Comparison of ENCODE assay signal across 11 cellular contexts in the genomic region with DNA sequence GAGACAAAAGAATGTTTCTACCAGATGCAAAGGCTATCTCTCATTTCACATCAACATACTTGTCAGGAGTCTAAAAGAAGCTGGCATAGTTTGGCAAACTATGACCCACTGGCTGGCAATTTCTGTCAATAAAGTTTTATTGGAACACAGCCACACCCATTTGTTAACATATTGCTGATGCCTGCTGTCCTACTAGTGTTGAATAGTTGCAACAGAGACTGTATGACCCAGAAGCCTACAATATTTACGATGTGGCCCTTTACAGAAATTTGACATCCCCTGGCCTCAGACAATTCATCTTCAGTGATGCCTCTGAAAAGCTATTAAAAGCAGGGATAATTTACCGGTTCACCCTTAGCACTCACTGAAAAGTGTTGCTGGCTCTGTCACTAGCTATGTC.
DNase-seq lines count a peak whose midpoint lies in the region; TF ChIP-seq lines count a peak whose summit lies in the region.
"Had no signal": no experiment of that assay in that cellular context is flagged by ENCODE, and none has a peak within 500 bp of the region (broad histone marks: within the 10 kb centered on the region; RNA-seq: fewer than 3 reads in every experiment).

No MANE protein-coding gene starts in this region.

- H3K4me3 ChIP-seq in A673 (ENCODE audit: low read depth, low read length, poor library complexity, severe bottlenecking) (no peak overlapping the region), ovary (peak overlapping the region; percentile 32)
- H3K4me3 ChIP-seq in effector memory CD4-positive, alpha-beta T cell (ENCODE audit: insufficient read depth, low read depth, low read length, poor library complexity, severe bottlenecking) = no peak overlapping the region

- H3K27ac ChIP-seq in A673 (ENCODE audit: low read depth, low read length, poor library complexity, severe bottlenecking) (peak overlapping the region; percentile 51), ovary (peak overlapping the region; percentile 63 to 84)
- H3K27ac ChIP-seq in effector memory CD4-positive, alpha-beta T cell (ENCODE audit: insufficient read depth, low read length, poor library complexity, severe bottlenecking) = peak overlapping the region; percentile 8

- POLR2A ChIA-PET in A673 (lab: Charles Lee; ENCODE audit: low non-redundant PET) = no interaction called here

- no TSS peak for BruUV-seq in A673 (replicated peaks; lab: Mats Ljungman, UMichigan)

- DNase-seq in A673 (ENCODE audit: low spot score) (no peak), HCEC 1CT (peak; percentile 25), ovary (no peak), GM19238 (ENCODE audit: insufficient read length, low spot score) (no peak), COR-L47 (lab: John Stamatoyannopoulos, UW) (no peak), NCI-H1417 treated with DMSO at 0.1 percent for 48 hours (lab: John Stamatoyannopoulos, UW) (no peak), NCI-H524 treated with DMSO at 0.1 percent for 48 hours (lab: John Stamatoyannopoulos, UW) (no peak)
- DNase-seq in effector memory CD4-positive, alpha-beta T cell = no peak
- DNase-seq: activated effector memory CD4-positive, alpha-beta T cell treated with anti-CD3 and anti-CD28 coated beads, Interleukin-2, amount 50 U/mL, for 16 hours; H7; NCI-H2081 had no signal

- H3K27me3 ChIP-seq in A673 (replicated peaks; ENCODE audit: insufficient read depth, low read depth, low read length, poor library complexity) (no peaks in the 10 kb centered on the region), ovary (no peaks in the 10 kb centered on the region)
- H3K27me3 ChIP-seq in effector memory CD4-positive, alpha-beta T cell (replicated peaks; ENCODE audit: control insufficient read depth, insufficient read depth, low read length, poor library complexity, severe bottlenecking) = no peaks in the 10 kb centered on the region

- H3K4me1 ChIP-seq in A673 (ENCODE audit: insufficient read depth, low read length, poor library complexity, severe bottlenecking) (peaks cover 71% of the 10 kb centered on the region), ovary (ENCODE audit: insufficient read depth) (peaks cover 18% of the 10 kb centered on the region)
- H3K4me1 ChIP-seq in effector memory CD4-positive, alpha-beta T cell (ENCODE audit: control insufficient read depth, insufficient read depth, low read length, poor library complexity, severe bottlenecking) = peaks cover 49% of the 10 kb centered on the region

- no peak for TF ChIP-seq EP300 in ovary (IDR thresholded peaks at IDR 0.05)

- intact Hi-C loops in A673 (cut with micrococcal nuclease; ENCODE audit: unreplicated experiment) (no loop called here), ovary (cut with DNase I) (no loop called here)

- TF ChIP-seq CTCF in A673 (conservative IDR thresholded peaks at IDR 0.05; ENCODE audit: low read depth, low read length) (no peak), ovary (IDR thresholded peaks at IDR 0.05) (no peak)

- H3K9me3 ChIP-seq in A673 (ENCODE audit: low read depth, low read length, poor library complexity, severe bottlenecking) = no peaks in the 10 kb centered on the region
- H3K9me3 ChIP-seq in effector memory CD4-positive, alpha-beta T cell (ENCODE audit: control insufficient read depth, low read length) = no peaks in the 10 kb centered on the region
- no peaks in the 10 kb centered on the region for H3K9me3 ChIP-seq in ovary

- 29 to 45% (median 42%) methylated on average over 2 of the region's 2 CpGs for WGBS in ovary, 3 donors

- CTCF ChIA-PET in A673 (lab: Charles Lee) = no interaction called here

- TF ChIP-seq POLR2A in ovary (IDR thresholded peaks at IDR 0.05) = no peak

- peaks cover 62% of the 10 kb centered on the region for H3K36me3 ChIP-seq in A673 (ENCODE audit: insufficient read depth, low read length, poor library complexity, severe bottlenecking)
- H3K36me3 ChIP-seq in effector memory CD4-positive, alpha-beta T cell (ENCODE audit: control insufficient read depth, insufficient read depth, low read length) = peaks cover 40% of the 10 kb centered on the region
- no peaks in the 10 kb centered on the region for H3K36me3 ChIP-seq in ovary

Comparison
In these comparisons a context has a peak if more than half of its experiments do, and no peak if none do; other contexts are left out.
1. H3K27ac ChIP-seq: peak in every context shown above with its lines; median percentile 74 in ovary; 51 in A673; 8 in effector memory CD4-positive, alpha-beta T cell.